13 cellular contexts compared by ENCODE assay signal in genomic region chr18:8792688-8793316, GRCh38.
A peak's percentile ranks its signal among the peaks of the same experiment; 100 is the strongest.
DNase-seq lines count a peak whose midpoint lies in the region; ATAC-seq, FAIRE-seq and TF ChIP-seq lines count a peak whose summit lies in the region.
"Had no signal": no experiment of that assay in that cellular context is flagged by ENCODE, and none has a peak within 500 bp of the region (broad histone marks: within the 10 kb centered on the region; RNA-seq: fewer than 3 reads in every experiment).

No MANE protein-coding gene starts in this region.

- no peak overlapping the region for H3K4ac ChIP-seq in mesenchymal stem cell (ENCODE audit: low read depth in 1 of 2, low read length in 2 of 2)

- H2BK5ac ChIP-seq in mesenchymal stem cell (ENCODE audit: low read depth, low read length, poor library complexity, severe bottlenecking) = peak overlapping the region; percentile 66

- no peaks in the 10 kb centered on the region for H4K20me1 ChIP-seq in PC-3 (ENCODE audit: low read length)

- in situ Hi-C loops in G401 (cut with HindIII; ENCODE audit: low sequenced_read_pairs) = no loop called here

- no peak overlapping the region for H2BK15ac ChIP-seq in mesenchymal stem cell (ENCODE audit: low read depth, poor library complexity, severe bottlenecking)

- intact Hi-C loops in sigmoid colon (cut with DNase I) = no loop called here
- intact Hi-C loops in PC-3 (cut with micrococcal nuclease) = no loop called here

- H3K4me2 ChIP-seq in mesenchymal stem cell (ENCODE audit: low read length, poor library complexity, severe bottlenecking) (no peak overlapping the region), PC-3 (ENCODE audit: low read length) (no peak overlapping the region)

- peaks cover 5% of the 10 kb centered on the region for H3K79me1 ChIP-seq in mesenchymal stem cell (replicated peaks; ENCODE audit: low read length, poor library complexity, severe bottlenecking)

- ATAC-seq in PC-3 = no peak

- WGBS in mesenchymal stem cell = 91% methylated on average over 16 of the region's 16 CpGs
- WGBS in sigmoid colon, 2 donors = 79 to 85% methylated on average over 16 of the region's 16 CpGs

- H3K9me3 ChIP-seq in mesenchymal stem cell (ENCODE audit: control insufficient read depth, low read length) (no peaks in the 10 kb centered on the region), sigmoid colon (no peaks in the 10 kb centered on the region), PC-3 (ENCODE audit: low read length) (no peaks in the 10 kb centered on the region)
- H3K9me3 ChIP-seq: Caco-2 had no signal

- H3K4me3 ChIP-seq in mesenchymal stem cell (ENCODE audit: insufficient read depth in 1 of 2, low read depth in 1 of 2, low read length in 2 of 2) (no peak overlapping the region), sigmoid colon (no peak overlapping the region), PC-3 (ENCODE audit: low read length) (no peak overlapping the region)

- no peak overlapping the region for H4K8ac ChIP-seq in mesenchymal stem cell (ENCODE audit: low read length)

- no peak for TF ChIP-seq POLR2A in sigmoid colon (IDR thresholded peaks at IDR 0.05)

- H3K14ac ChIP-seq in mesenchymal stem cell (ENCODE audit: low read length in 2 of 2) = no peak overlapping the region

- TF ChIP-seq CTCF in sigmoid colon (IDR thresholded peaks at IDR 0.05) (no peak), PC-3 (conservative IDR thresholded peaks at IDR 0.05; ENCODE audit: low read depth, low read length) (no peak)

- peak overlapping the region; percentile 98 for H3K27ac ChIP-seq in mesenchymal stem cell (ENCODE audit: low read length, poor library complexity, severe bottlenecking)
- peak overlapping the region in 3 of 4 donors; percentile 80 to 93 (median 82) for H3K27ac ChIP-seq in sigmoid colon
- no peak overlapping the region for H3K27ac ChIP-seq in PC-3 (ENCODE audit: low read length)
- H3K27ac ChIP-seq: C4-2B had no signal

- FAIRE-seq in GM19239 (lab: Jason Lieb, UNC) = no peak
- FAIRE-seq: GM12891 had no signal

- CTCF ChIA-PET in PC-3 (lab: Charles Lee) = no interaction called here

- H3F3A ChIP-seq in PC-3 (ENCODE audit: low read length, unreplicated experiment) = peaks cover 4% of the 10 kb centered on the region

- H3K4me1 ChIP-seq in mesenchymal stem cell (ENCODE audit: control insufficient read depth, insufficient read depth, low read depth, low read length) = peaks cover 37% of the 10 kb centered on the region
- peaks cover 0 to 60% (median 39%) of the 10 kb centered on the region in 4 donors for H3K4me1 ChIP-seq in sigmoid colon
- peaks cover 45% of the 10 kb centered on the region for H3K4me1 ChIP-seq in PC-3 (ENCODE audit: insufficient read depth, low read length)

- peak overlapping the region; percentile 92 for H2AK5ac ChIP-seq in mesenchymal stem cell (ENCODE audit: low read length, severe bottlenecking)

- H2AFZ ChIP-seq in mesenchymal stem cell (ENCODE audit: low read depth, low read length) (no peak overlapping the region), PC-3 (ENCODE audit: low read length) (no peak overlapping the region)

- no peak overlapping the region for H2BK12ac ChIP-seq in mesenchymal stem cell (ENCODE audit: low read length in 2 of 2)

- no peak overlapping the region for H2BK120ac ChIP-seq in mesenchymal stem cell (ENCODE audit: low read depth, low read length)

- no peak overlapping the region for H3K9ac ChIP-seq in mesenchymal stem cell (ENCODE audit: low read length)
- H3K9ac ChIP-seq in PC-3 (ENCODE audit: low read length) = no peak overlapping the region

- H3K23ac ChIP-seq in mesenchymal stem cell (ENCODE audit: low read length in 2 of 2) = no peak overlapping the region

- H3K9me2 ChIP-seq in PC-3 (replicated peaks; ENCODE audit: low read length) = no peaks in the 10 kb centered on the region

- no peaks in the 10 kb centered on the region for H3K79me2 ChIP-seq in PC-3 (ENCODE audit: low read length)

- POLR2A ChIA-PET in PC-3 (lab: Charles Lee; ENCODE audit: unreplicated experiment) = no interaction called here

- H3K27me3 ChIP-seq in mesenchymal stem cell (ENCODE audit: control insufficient read depth in 1 of 2, insufficient read depth in 1 of 2, low read length in 2 of 2) (no peaks in the 10 kb centered on the region), sigmoid colon (no peaks in the 10 kb centered on the region), PC-3 (ENCODE audit: low read length) (no peaks in the 10 kb centered on the region)

- TF ChIP-seq EP300 in sigmoid colon (IDR thresholded peaks at IDR 0.05) = no peak

- peaks cover 29 to 87% of the 10 kb centered on the region in 2 experiments for H3K36me3 ChIP-seq in mesenchymal stem cell (ENCODE audit: control insufficient read depth in 1 of 2, insufficient read depth in 2 of 2, low read depth in 1 of 2, low read length in 2 of 2)
- peaks cover 0 to 31% (median 14%) of the 10 kb centered on the region in 4 donors for H3K36me3 ChIP-seq in sigmoid colon
- H3K36me3 ChIP-seq in PC-3 (ENCODE audit: low read depth, low read length) = peaks cover 13% of the 10 kb centered on the region; the same call in 1 of the 2 replicates

- H4K91ac ChIP-seq in mesenchymal stem cell (ENCODE audit: low read length) = no peak overlapping the region

- peak; percentile 41 for DNase-seq in G401 (ENCODE audit: low spot score)
- peak; percentile 65 for DNase-seq in HuH-7.5 (ENCODE audit: low spot score)
- DNase-seq in mesenchymal stem cell = no peak
- no peak for DNase-seq in sigmoid colon
- no peak for DNase-seq in GM19239 (ENCODE audit: insufficient read length, low spot score)
- no peak for DNase-seq in PC-3
- no peak for DNase-seq in NCI-H1417 treated with DMSO at 0.1 percent for 48 hours (lab: John Stamatoyannopoulos, UW)
- DNase-seq: Caco-2, KG1, NCI-H1048, NCI-H1694 treated with DMSO at 0.1 percent for 48 hours had no signal

- BruUV-seq in PC-3 (replicated peaks; lab: Mats Ljungman, UMichigan) = no TSS peak

- H3K18ac ChIP-seq in mesenchymal stem cell (ENCODE audit: low read depth in 1 of 2, low read length in 2 of 2) = peak overlapping the region in 1 of 2 experiments; percentile 25

Comparison
In these comparisons a context has a peak if more than half of its experiments do, and no peak if none do; other contexts are left out.
1. DNase-seq: peak in G401 (single experiment) and HuH-7.5 (single experiment); none in mesenchymal stem cell (single experiment), sigmoid colon (single experiment), GM19239 (single experiment), PC-3 (single experiment) and NCI-H1417 treated with DMSO at 0.1 percent for 48 hours (single experiment).